Comparison of ENCODE assay signal across 1 cellular context in the genomic region with DNA sequence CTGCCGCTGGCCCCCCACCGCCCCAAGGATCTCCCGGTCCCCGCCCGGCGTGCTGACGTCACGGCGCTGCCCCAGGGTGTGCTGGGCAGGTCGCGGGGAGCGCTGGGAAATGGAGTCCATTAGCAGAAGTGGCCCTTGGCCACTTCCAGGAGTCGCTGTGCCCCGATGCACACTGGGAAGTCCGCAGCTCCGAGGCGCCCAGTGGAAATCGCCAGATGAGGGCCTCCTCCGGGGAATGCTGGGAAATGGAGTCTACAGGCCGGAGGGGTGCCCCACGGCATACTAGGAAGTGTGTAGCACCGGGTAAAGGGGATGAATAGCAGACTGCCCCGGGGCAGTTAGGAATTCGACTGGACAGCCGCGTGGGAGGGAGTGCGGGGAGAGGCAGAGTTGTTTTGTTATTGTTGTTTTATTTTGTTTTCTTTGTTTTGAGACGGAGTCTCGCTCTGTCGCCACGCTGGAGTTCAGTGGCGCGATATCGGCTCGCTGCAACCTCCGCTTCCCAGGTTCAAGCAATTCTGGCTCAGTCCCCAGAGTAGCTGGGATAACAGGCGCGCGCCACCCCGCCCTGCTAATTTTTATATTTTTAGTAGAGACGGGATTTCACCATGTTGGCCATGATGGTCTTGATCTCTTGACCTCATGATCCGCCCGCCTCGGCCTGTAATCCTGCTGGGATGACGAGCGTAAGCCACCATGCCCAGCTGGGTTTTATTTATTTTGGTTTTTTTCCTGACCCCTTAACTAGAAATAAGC.
A peak's percentile ranks its signal among the peaks of the same experiment; 100 is the strongest.
TF ChIP-seq lines count a peak whose summit lies in the region.

A gene (minus strand): TSS at position 2 of the 756 bp plus-strand sequence. CDS start 94 bp downstream, outside the sequence.

TF ChIP-seq in K562, 482 proteins besides CTCF, POLR2A, EP300 and RAD21 (continued from another document and continues in another):
- peak; percentile 97 for TF ChIP-seq HCFC1 (IDR thresholded peaks at IDR 0.05; ENCODE audit: low read depth, low read length)
- peak in 1 of 2 experiments; percentile 80; a peak in 2 of 4 replicates for TF ChIP-seq HDAC1 (IDR thresholded peaks at IDR 0.05)
- no peak for TF ChIP-seq ILF3 (IDR thresholded peaks at IDR 0.05; ENCODE audit: borderline replicate concordance)
- TF ChIP-seq ZNF134 (CRISPR knock-in tag; conservative IDR thresholded peaks at IDR 0.05) = no peak
- no peak for TF ChIP-seq GTF2A2 (tag; IDR thresholded peaks at IDR 0.05)
- TF ChIP-seq BACH1 (tag; IDR thresholded peaks at IDR 0.05) = no peak
- TF ChIP-seq LEF1 (IDR thresholded peaks at IDR 0.05) = no peak
- no peak for TF ChIP-seq MYBL2 (IDR thresholded peaks at IDR 0.05; ENCODE audit: low read depth)
- no peak for TF ChIP-seq MYBL2 (CRISPR knock-in tag; IDR thresholded peaks at IDR 0.05; ENCODE audit: borderline replicate concordance)
- no peak for TF ChIP-seq MAFK (IDR thresholded peaks at IDR 0.05; ENCODE audit: low read length)
- TF ChIP-seq, protein P1, sequence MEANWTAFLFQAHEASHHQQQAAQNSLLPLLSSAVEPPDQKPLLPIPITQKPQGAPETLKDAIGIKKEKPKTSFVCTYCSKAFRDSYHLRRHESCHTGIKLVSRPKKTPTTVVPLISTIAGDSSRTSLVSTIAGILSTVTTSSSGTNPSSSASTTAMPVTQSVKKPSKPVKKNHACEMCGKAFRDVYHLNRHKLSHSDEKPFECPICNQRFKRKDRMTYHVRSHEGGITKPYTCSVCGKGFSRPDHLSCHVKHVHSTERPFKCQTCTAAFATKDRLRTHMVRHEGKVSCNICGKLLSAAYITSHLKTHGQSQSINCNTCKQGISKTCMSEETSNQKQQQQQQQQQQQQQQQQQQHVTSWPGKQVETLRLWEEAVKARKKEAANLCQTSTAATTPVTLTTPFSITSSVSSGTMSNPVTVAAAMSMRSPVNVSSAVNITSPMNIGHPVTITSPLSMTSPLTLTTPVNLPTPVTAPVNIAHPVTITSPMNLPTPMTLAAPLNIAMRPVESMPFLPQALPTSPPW (CRISPR knock-in tag; IDR thresholded peaks at IDR 0.05) = peak; percentile 96
- peak; percentile 42 for TF ChIP-seq EGR1 (conservative IDR thresholded peaks at IDR 0.05)
- TF ChIP-seq, protein P2, sequence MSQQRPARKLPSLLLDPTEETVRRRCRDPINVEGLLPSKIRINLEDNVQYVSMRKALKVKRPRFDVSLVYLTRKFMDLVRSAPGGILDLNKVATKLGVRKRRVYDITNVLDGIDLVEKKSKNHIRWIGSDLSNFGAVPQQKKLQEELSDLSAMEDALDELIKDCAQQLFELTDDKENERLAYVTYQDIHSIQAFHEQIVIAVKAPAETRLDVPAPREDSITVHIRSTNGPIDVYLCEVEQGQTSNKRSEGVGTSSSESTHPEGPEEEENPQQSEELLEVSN (IDR thresholded peaks at IDR 0.05; ENCODE audit: borderline replicate concordance in 1 of 2, extremely low read depth in 1 of 2, insufficient read depth in 1 of 2, insufficient read length in 1 of 2, low read depth in 1 of 2, low read length in 1 of 2, poor library complexity in 1 of 2, severe bottlenecking in 1 of 2) = no peak
- TF ChIP-seq SRSF9 (IDR thresholded peaks at IDR 0.05; ENCODE audit: borderline replicate concordance, low read depth, low read length) = no peak
- TF ChIP-seq CHD2 (IDR thresholded peaks at IDR 0.05; ENCODE audit: low read depth, low read length) = peak; percentile 61; the same call in 1 of the 2 replicates
- no peak for TF ChIP-seq CEBPB (tag; IDR thresholded peaks at IDR 0.05)
- TF ChIP-seq TSC22D4 (tag; IDR thresholded peaks at IDR 0.05) = no peak
- no peak for TF ChIP-seq CBX8 (IDR thresholded peaks at IDR 0.05; ENCODE audit: borderline replicate concordance, extremely low read depth, low read depth, low read length, poor library complexity, severe bottlenecking)
- TF ChIP-seq FOS (IDR thresholded peaks at IDR 0.05; ENCODE audit: extremely low read depth, insufficient read length) = peak; percentile 1
- no peak for TF ChIP-seq SP2 (IDR thresholded peaks at IDR 0.05; ENCODE audit: extremely low read depth, low read depth, low read length, poor library complexity, severe bottlenecking)
- TF ChIP-seq, protein P3, sequence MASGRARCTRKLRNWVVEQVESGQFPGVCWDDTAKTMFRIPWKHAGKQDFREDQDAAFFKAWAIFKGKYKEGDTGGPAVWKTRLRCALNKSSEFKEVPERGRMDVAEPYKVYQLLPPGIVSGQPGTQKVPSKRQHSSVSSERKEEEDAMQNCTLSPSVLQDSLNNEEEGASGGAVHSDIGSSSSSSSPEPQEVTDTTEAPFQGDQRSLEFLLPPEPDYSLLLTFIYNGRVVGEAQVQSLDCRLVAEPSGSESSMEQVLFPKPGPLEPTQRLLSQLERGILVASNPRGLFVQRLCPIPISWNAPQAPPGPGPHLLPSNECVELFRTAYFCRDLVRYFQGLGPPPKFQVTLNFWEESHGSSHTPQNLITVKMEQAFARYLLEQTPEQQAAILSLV (tag; IDR thresholded peaks at IDR 0.05) = no peak
- no peak for TF ChIP-seq ZNF695 (CRISPR knock-in tag; IDR thresholded peaks at IDR 0.05)
- peak; percentile 51; the same call in 1 of the 2 replicates for TF ChIP-seq TOE1 (IDR thresholded peaks at IDR 0.05; ENCODE audit: borderline replicate concordance)
- no peak for TF ChIP-seq TOE1 (CRISPR knock-in tag; IDR thresholded peaks at IDR 0.05; ENCODE audit: borderline replicate concordance, low read depth)
- TF ChIP-seq, protein P4, sequence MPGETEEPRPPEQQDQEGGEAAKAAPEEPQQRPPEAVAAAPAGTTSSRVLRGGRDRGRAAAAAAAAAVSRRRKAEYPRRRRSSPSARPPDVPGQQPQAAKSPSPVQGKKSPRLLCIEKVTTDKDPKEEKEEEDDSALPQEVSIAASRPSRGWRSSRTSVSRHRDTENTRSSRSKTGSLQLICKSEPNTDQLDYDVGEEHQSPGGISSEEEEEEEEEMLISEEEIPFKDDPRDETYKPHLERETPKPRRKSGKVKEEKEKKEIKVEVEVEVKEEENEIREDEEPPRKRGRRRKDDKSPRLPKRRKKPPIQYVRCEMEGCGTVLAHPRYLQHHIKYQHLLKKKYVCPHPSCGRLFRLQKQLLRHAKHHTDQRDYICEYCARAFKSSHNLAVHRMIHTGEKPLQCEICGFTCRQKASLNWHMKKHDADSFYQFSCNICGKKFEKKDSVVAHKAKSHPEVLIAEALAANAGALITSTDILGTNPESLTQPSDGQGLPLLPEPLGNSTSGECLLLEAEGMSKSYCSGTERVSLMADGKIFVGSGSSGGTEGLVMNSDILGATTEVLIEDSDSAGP (CRISPR knock-in tag; IDR thresholded peaks at IDR 0.05) = no peak
- peak in 2 of 3 experiments; percentile 55 to 86 for TF ChIP-seq YY1 (IDR thresholded peaks at IDR 0.05; ENCODE audit: borderline replicate concordance in 1 of 3, control insufficient read depth in 1 of 3, extremely low read depth in 1 of 3, insufficient read depth in 3 of 3, insufficient read length in 1 of 3, insufficient replicate concordance in 2 of 3, low read depth in 1 of 3, low read length in 2 of 3)
- TF ChIP-seq ZNF354B (CRISPR knock-in tag; IDR thresholded peaks at IDR 0.05) = no peak
- TF ChIP-seq, protein P5, sequence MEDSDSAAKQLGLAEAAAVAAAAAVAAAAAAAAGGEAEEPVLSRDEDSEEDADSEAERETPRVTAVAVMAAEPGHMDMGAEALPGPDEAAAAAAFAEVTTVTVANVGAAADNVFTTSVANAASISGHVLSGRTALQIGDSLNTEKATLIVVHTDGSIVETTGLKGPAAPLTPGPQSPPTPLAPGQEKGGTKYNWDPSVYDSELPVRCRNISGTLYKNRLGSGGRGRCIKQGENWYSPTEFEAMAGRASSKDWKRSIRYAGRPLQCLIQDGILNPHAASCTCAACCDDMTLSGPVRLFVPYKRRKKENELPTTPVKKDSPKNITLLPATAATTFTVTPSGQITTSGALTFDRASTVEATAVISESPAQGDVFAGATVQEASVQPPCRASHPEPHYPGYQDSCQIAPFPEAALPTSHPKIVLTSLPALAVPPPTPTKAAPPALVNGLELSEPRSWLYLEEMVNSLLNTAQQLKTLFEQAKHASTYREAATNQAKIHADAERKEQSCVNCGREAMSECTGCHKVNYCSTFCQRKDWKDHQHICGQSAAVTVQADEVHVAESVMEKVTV (CRISPR knock-in tag; IDR thresholded peaks at IDR 0.05) = no peak
- TF ChIP-seq HDAC2 (IDR thresholded peaks at IDR 0.05) = peak; percentile 61; the same call in 1 of the 2 replicates
- TF ChIP-seq NR3C1 (CRISPR knock-in tag; IDR thresholded peaks at IDR 0.05) = no peak
- TF ChIP-seq, protein P6, sequence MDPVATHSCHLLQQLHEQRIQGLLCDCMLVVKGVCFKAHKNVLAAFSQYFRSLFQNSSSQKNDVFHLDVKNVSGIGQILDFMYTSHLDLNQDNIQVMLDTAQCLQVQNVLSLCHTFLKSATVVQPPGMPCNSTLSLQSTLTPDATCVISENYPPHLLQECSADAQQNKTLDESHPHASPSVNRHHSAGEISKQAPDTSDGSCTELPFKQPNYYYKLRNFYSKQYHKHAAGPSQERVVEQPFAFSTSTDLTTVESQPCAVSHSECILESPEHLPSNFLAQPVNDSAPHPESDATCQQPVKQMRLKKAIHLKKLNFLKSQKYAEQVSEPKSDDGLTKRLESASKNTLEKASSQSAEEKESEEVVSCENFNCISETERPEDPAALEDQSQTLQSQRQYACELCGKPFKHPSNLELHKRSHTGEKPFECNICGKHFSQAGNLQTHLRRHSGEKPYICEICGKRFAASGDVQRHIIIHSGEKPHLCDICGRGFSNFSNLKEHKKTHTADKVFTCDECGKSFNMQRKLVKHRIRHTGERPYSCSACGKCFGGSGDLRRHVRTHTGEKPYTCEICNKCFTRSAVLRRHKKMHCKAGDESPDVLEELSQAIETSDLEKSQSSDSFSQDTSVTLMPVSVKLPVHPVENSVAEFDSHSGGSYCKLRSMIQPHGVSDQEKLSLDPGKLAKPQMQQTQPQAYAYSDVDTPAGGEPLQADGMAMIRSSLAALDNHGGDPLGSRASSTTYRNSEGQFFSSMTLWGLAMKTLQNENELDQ (CRISPR knock-in tag; IDR thresholded peaks at IDR 0.05; ENCODE audit: borderline replicate concordance) = no peak
- no peak for TF ChIP-seq ZNF444 (CRISPR knock-in tag; IDR thresholded peaks at IDR 0.05)
- TF ChIP-seq, protein P7, sequence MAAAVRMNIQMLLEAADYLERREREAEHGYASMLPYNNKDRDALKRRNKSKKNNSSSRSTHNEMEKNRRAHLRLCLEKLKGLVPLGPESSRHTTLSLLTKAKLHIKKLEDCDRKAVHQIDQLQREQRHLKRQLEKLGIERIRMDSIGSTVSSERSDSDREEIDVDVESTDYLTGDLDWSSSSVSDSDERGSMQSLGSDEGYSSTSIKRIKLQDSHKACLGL (CRISPR knock-in tag; IDR thresholded peaks at IDR 0.05; ENCODE audit: borderline replicate concordance, poor library complexity, severe bottlenecking) = no peak
- TF ChIP-seq SREBF1 (IDR thresholded peaks at IDR 0.05; ENCODE audit: borderline replicate concordance, low read depth, low read length) = peak; percentile 85; the same call in 1 of the 2 replicates
- TF ChIP-seq ZNF668 (CRISPR knock-in tag; IDR thresholded peaks at IDR 0.05) = no peak
- TF ChIP-seq ZNF174 (CRISPR knock-in tag; IDR thresholded peaks at IDR 0.05) = no peak
- TF ChIP-seq, protein P8, sequence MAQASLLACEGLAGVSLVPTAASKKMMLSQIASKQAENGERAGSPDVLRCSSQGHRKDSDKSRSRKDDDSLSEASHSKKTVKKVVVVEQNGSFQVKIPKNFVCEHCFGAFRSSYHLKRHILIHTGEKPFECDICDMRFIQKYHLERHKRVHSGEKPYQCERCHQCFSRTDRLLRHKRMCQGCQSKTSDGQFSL (CRISPR knock-in tag; IDR thresholded peaks at IDR 0.05) = peak; percentile 50; the same call in 1 of the 2 replicates
- TF ChIP-seq, protein P8 (tag; IDR thresholded peaks at IDR 0.05) = no peak
- no peak for TF ChIP-seq HNRNPUL1 (IDR thresholded peaks at IDR 0.05; ENCODE audit: low read length)
- TF ChIP-seq ZNF583 (CRISPR knock-in tag; IDR thresholded peaks at IDR 0.05) = peak; percentile 45; the same call in 1 of the 2 replicates
- no peak for TF ChIP-seq DDX20 (tag; IDR thresholded peaks at IDR 0.05; ENCODE audit: low read depth)
- no peak for TF ChIP-seq ZNF324 (CRISPR knock-in tag; IDR thresholded peaks at IDR 0.05)
- TF ChIP-seq ARNT (IDR thresholded peaks at IDR 0.05) = peak in 1 of 2 experiments; percentile 75; a peak in 2 of 4 replicates
- TF ChIP-seq RBM15 (IDR thresholded peaks at IDR 0.05; ENCODE audit: insufficient read depth, low read length) = no peak
- TF ChIP-seq, protein P9, sequence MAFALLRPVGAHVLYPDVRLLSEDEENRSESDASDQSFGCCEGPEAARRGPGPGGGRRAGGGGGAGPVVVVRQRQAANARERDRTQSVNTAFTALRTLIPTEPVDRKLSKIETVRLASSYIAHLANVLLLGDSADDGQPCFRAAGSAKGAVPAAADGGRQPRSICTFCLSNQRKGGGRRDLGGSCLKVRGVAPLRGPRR (CRISPR knock-in tag; IDR thresholded peaks at IDR 0.05) = no peak
- TF ChIP-seq, protein P10, sequence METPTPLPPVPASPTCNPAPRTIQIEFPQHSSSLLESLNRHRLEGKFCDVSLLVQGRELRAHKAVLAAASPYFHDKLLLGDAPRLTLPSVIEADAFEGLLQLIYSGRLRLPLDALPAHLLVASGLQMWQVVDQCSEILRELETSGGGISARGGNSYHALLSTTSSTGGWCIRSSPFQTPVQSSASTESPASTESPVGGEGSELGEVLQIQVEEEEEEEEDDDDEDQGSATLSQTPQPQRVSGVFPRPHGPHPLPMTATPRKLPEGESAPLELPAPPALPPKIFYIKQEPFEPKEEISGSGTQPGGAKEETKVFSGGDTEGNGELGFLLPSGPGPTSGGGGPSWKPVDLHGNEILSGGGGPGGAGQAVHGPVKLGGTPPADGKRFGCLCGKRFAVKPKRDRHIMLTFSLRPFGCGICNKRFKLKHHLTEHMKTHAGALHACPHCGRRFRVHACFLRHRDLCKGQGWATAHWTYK (CRISPR knock-in tag; IDR thresholded peaks at IDR 0.05) = peak; percentile 45; the same call in 1 of the 2 replicates
- TF ChIP-seq TARDBP (IDR thresholded peaks at IDR 0.05) = no peak
- TF ChIP-seq, protein P11, sequence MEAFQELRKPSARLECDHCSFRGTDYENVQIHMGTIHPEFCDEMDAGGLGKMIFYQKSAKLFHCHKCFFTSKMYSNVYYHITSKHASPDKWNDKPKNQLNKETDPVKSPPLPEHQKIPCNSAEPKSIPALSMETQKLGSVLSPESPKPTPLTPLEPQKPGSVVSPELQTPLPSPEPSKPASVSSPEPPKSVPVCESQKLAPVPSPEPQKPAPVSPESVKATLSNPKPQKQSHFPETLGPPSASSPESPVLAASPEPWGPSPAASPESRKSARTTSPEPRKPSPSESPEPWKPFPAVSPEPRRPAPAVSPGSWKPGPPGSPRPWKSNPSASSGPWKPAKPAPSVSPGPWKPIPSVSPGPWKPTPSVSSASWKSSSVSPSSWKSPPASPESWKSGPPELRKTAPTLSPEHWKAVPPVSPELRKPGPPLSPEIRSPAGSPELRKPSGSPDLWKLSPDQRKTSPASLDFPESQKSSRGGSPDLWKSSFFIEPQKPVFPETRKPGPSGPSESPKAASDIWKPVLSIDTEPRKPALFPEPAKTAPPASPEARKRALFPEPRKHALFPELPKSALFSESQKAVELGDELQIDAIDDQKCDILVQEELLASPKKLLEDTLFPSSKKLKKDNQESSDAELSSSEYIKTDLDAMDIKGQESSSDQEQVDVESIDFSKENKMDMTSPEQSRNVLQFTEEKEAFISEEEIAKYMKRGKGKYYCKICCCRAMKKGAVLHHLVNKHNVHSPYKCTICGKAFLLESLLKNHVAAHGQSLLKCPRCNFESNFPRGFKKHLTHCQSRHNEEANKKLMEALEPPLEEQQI (IDR thresholded peaks at IDR 0.05) = no peak
- TF ChIP-seq ZNF175 (CRISPR knock-in tag; IDR thresholded peaks at IDR 0.05; ENCODE audit: low read depth) = peak; percentile 91
- peak; percentile 32; the same call in 1 of the 2 replicates for TF ChIP-seq L3MBTL2 (IDR thresholded peaks at IDR 0.05)
